ENCODE assay signal across 35 cellular contexts in the genomic region with DNA sequence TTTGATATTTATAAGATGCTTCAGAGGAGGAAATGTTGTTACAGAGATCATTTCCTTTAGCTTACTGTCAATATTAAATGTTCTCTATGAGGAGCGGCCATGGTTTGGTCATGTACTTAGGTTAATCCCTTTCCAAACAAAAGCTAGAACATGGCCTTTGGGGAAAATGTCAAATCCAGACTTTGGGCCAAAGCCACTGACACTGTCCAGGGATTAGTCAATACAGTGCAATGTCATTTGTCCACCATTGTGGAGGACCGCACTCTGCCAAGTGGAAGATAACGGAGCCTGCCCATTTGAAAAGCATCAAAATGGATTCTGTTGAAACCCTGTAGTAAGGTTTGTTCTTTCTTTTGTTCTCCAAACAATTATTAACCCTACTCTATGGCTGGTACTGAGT. TPM values are rescaled to one million over a fixed set of nuclear protein-coding genes. Genes with fewer than 3 reads are reported as not detected.
"Had no signal": no experiment of that assay in that cellular context is flagged by ENCODE, and none has a peak within 500 bp of the region (broad histone marks: within the 10 kb centered on the region; RNA-seq: fewer than 3 reads in every experiment).

No MANE protein-coding gene starts in this region.

- H3K4me1 ChIP-seq: Peyer's patch had no signal

- H3K9me3 ChIP-seq: Peyer's patch, SJCRH30 had no signal

- H3K27ac ChIP-seq: Peyer's patch, RWPE1, SJCRH30, WERI-Rb-1 had no signal

- H3K27me3 ChIP-seq: Peyer's patch, SJCRH30 had no signal

- H3K4me3 ChIP-seq: Peyer's patch, SJCRH30 had no signal

- H3K36me3 ChIP-seq: Peyer's patch, SJCRH30 had no signal

- DNase-seq: activated CD4-positive, alpha-beta memory T cell treated with anti-CD3 and anti-CD28 coated beads, Interleukin-2, amount 10 ng/mL, durations not matched to agents 7 days and 5 days; activated CD4-positive, alpha-beta T cell treated with anti-CD3 and anti-CD28 coated beads for 1 hour; activated CD4-positive, alpha-beta T cell treated with anti-CD3 and anti-CD28 coated beads for 48 hours; activated CD4-positive, CD25-positive, alpha-beta regulatory T cell; activated CD8-positive, alpha-beta memory T cell treated with anti-CD3 and anti-CD28 coated beads for 24 hours; activated CD8-positive, alpha-beta memory T cell treated with anti-CD3 and anti-CD28 coated beads, Interleukin-2, amount 10 ng/mL, durations not matched to agents 7 days and 5 days; activated CD8-positive, alpha-beta memory T cell treated with anti-CD3 and anti-CD28 coated beads, Interleukin-2, amount 50 U/mL, for 48 hours; activated effector memory CD4-positive, alpha-beta T cell treated with Interleukin-2 at 50 U/mL for 16 hours; activated naive CD4-positive, alpha-beta T cell treated with anti-CD3 and anti-CD28 coated beads, Interleukin-2, amount 10 ng/mL, durations not matched to agents 7 days and 5 days; activated naive CD8-positive, alpha-beta T cell treated with anti-CD3 and anti-CD28 coated beads, Interleukin-2, amount 50 U/mL, for 24 hours; activated T-cell treated with anti-CD3 and anti-CD28 coated beads, Interleukin-2, amount 50 U/mL, for 48 hours; anterior cingulate cortex; central memory CD4-positive, alpha-beta T cell; Karpas-422; MM.1S; MV-4-11; NCI-H1092; NCI-H146; NCI-H187; NCI-H2029 treated with DMSO at 0.1 percent for 48 hours; NCI-H2107; NCI-H2171; NCI-H510A; NCI-H526; NCI-H748 treated with DMSO at 0.1 percent for 48 hours; NK-92 treated with Interleukin-12 subunit alpha and Interleukin-12 subunit beta, amount 100 ng/mL, for 24 hours; PC-3; Peyer's patch; SJCRH30; T-helper 2 cell; T-helper 9 cell; WERI-Rb-1 had no signal

- ATAC-seq: activated CD8-positive, alpha-beta memory T cell treated with anti-CD3 and anti-CD28 coated beads, Interleukin-2, amount 10 ng/mL, durations not matched to agents 7 days and 5 days; activated naive CD8-positive, alpha-beta T cell treated with anti-CD3 and anti-CD28 coated beads, Interleukin-2, amount 50 U/mL, for 24 hours; PC-3; Right ventricle myocardium inferior had no signal

RNA-seq across cellular contexts. Expression of gene FRMPD1, which starts 50.1 kb away (rescaled TPM):
- total RNA-seq: activated CD4-positive, alpha-beta memory T cell treated with anti-CD3 and anti-CD28 coated beads, Interleukin-2, amount 10 ng/mL, durations not matched to agents 7 days and 5 days; activated CD8-positive, alpha-beta memory T cell treated with anti-CD3 and anti-CD28 coated beads, Interleukin-2, amount 10 ng/mL, durations not matched to agents 7 days and 5 days; bronchial epithelial cell; PC-3 had no signal
